Comparison of ENCODE assay signal across 1 cellular context in the genomic region with DNA sequence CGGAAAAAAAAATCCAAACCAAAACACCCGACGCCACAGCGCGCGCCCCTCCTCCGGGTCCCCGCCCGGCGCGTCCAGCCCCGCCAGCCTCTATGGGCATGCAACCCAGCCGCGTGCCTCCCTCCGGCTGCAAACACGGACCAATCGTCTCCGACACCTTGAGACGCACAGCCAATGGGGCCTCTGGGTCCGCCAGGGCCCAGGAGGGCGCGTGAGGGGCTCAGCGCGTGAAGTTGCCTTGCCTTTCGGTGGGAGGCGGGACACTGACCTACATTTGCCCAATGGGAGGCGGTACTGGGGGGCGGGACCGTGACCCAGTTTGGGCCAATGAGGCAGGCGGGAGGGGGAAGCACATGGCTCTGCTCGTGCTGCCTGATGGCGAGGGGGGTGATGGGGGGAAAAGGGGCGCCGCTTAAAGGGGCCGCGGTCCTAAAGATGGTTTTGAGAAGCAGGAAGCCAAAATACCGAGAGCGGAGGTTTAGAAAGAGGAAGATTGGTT.
TF ChIP-seq lines count a peak whose summit lies in the region.

No MANE protein-coding gene starts in this region.

TF ChIP-seq in WTC11, 78 proteins besides CTCF, POLR2A, EP300 and RAD21 (continued from another document and continues in another):
- TF ChIP-seq NR3C1 (CRISPR knock-in tag; conservative IDR thresholded peaks at IDR 0.05; ENCODE audit: low read depth) (no peak), TCF7 (CRISPR knock-in tag; IDR thresholded peaks at IDR 0.05; ENCODE audit: low read depth) (peak; percentile 48; the same call in 1 of the 2 replicates), ZNF263 (CRISPR knock-in tag; IDR thresholded peaks at IDR 0.05; ENCODE audit: low read depth) (peak; percentile 55; the same call in 1 of the 2 replicates), KAT7 (CRISPR knock-in tag; IDR thresholded peaks at IDR 0.05; ENCODE audit: borderline replicate concordance) (no peak), ZSCAN18 (CRISPR knock-in tag; IDR thresholded peaks at IDR 0.05) (no peak), ZNF671 (CRISPR knock-in tag; IDR thresholded peaks at IDR 0.05) (no peak), SP1 (CRISPR knock-in tag; conservative IDR thresholded peaks at IDR 0.05) (peak; percentile 88), ATF1 (CRISPR knock-in tag; IDR thresholded peaks at IDR 0.05) (no peak), HMGXB4 (CRISPR knock-in tag; IDR thresholded peaks at IDR 0.05) (0 out of 2 replicates have a peak, but pooled peaks have one; percentile 11), PRDM15 (CRISPR knock-in tag; IDR thresholded peaks at IDR 0.05) (no peak), STAT6 (CRISPR knock-in tag; conservative IDR thresholded peaks at IDR 0.05; ENCODE audit: low read depth) (no peak), NR2C2 (CRISPR knock-in tag; IDR thresholded peaks at IDR 0.05) (peak; percentile 61; the same call in 1 of the 2 replicates), SOX15 (CRISPR knock-in tag; IDR thresholded peaks at IDR 0.05) (no peak), E2F1 (CRISPR knock-in tag; IDR thresholded peaks at IDR 0.05) (no peak; the same call in 1 of the 2 replicates), JAZF1 (CRISPR knock-in tag; IDR thresholded peaks at IDR 0.05) (no peak), HMGA2 (CRISPR knock-in tag; IDR thresholded peaks at IDR 0.05) (no peak), CREM (CRISPR knock-in tag; IDR thresholded peaks at IDR 0.05) (peak; percentile 72; the same call in 1 of the 2 replicates), SMAD4 (CRISPR knock-in tag; IDR thresholded peaks at IDR 0.05) (no peak), IRF1 (CRISPR knock-in tag; IDR thresholded peaks at IDR 0.05) (no peak), ZNF219 (CRISPR knock-in tag; IDR thresholded peaks at IDR 0.05; ENCODE audit: borderline replicate concordance) (peak; percentile 46; the same call in 1 of the 2 replicates), ETV6 (CRISPR knock-in tag; IDR thresholded peaks at IDR 0.05) (0 out of 2 replicates have a peak, but pooled peaks have one; percentile 75), ZNF532 (CRISPR knock-in tag; IDR thresholded peaks at IDR 0.05; ENCODE audit: borderline replicate concordance) (no peak), ZBTB21 (CRISPR knock-in tag; IDR thresholded peaks at IDR 0.05; ENCODE audit: borderline replicate concordance) (peak; percentile 75; the same call in 1 of the 2 replicates), PRRX2 (CRISPR knock-in tag; IDR thresholded peaks at IDR 0.05) (no peak), FOXK1 (CRISPR knock-in tag; IDR thresholded peaks at IDR 0.05) (peak; percentile 92), OVOL2 (CRISPR knock-in tag; IDR thresholded peaks at IDR 0.05; ENCODE audit: borderline replicate concordance) (no peak), GABPB1 (CRISPR knock-in tag; IDR thresholded peaks at IDR 0.05) (peak; percentile 49; the same call in 1 of the 2 replicates)
- TF ChIP-seq, protein P1, sequence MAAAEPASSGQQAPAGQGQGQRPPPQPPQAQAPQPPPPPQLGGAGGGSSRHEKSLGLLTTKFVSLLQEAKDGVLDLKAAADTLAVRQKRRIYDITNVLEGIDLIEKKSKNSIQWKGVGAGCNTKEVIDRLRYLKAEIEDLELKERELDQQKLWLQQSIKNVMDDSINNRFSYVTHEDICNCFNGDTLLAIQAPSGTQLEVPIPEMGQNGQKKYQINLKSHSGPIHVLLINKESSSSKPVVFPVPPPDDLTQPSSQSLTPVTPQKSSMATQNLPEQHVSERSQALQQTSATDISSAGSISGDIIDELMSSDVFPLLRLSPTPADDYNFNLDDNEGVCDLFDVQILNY (CRISPR knock-in tag; IDR thresholded peaks at IDR 0.05) = peak; percentile 93
- TF ChIP-seq, protein P2, sequence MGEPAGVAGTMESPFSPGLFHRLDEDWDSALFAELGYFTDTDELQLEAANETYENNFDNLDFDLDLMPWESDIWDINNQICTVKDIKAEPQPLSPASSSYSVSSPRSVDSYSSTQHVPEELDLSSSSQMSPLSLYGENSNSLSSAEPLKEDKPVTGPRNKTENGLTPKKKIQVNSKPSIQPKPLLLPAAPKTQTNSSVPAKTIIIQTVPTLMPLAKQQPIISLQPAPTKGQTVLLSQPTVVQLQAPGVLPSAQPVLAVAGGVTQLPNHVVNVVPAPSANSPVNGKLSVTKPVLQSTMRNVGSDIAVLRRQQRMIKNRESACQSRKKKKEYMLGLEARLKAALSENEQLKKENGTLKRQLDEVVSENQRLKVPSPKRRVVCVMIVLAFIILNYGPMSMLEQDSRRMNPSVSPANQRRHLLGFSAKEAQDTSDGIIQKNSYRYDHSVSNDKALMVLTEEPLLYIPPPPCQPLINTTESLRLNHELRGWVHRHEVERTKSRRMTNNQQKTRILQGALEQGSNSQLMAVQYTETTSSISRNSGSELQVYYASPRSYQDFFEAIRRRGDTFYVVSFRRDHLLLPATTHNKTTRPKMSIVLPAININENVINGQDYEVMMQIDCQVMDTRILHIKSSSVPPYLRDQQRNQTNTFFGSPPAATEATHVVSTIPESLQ (CRISPR knock-in tag; IDR thresholded peaks at IDR 0.05) = no peak
- TF ChIP-seq, protein P3, sequence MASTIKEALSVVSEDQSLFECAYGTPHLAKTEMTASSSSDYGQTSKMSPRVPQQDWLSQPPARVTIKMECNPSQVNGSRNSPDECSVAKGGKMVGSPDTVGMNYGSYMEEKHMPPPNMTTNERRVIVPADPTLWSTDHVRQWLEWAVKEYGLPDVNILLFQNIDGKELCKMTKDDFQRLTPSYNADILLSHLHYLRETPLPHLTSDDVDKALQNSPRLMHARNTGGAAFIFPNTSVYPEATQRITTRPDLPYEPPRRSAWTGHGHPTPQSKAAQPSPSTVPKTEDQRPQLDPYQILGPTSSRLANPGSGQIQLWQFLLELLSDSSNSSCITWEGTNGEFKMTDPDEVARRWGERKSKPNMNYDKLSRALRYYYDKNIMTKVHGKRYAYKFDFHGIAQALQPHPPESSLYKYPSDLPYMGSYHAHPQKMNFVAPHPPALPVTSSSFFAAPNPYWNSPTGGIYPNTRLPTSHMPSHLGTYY (CRISPR knock-in tag; IDR thresholded peaks at IDR 0.05) = no peak
